In genomic region chr3:138439646-138440045, GRCh38 we compare ENCODE assay signal across 16 cellular contexts. TPM values are rescaled to one million over a fixed set of nuclear protein-coding genes. Genes with fewer than 3 reads are reported as not detected.
DNase-seq lines count a peak whose midpoint lies in the region; ATAC-seq and TF ChIP-seq lines count a peak whose summit lies in the region.
"Had no signal": no experiment of that assay in that cellular context is flagged by ENCODE, and none has a peak within 500 bp of the region (broad histone marks: within the 10 kb centered on the region; RNA-seq: fewer than 3 reads in every experiment).

No MANE protein-coding gene starts in this region.

- DNase-seq in ELF-1 (ENCODE audit: low read depth, low spot score) = peak; percentile 49
- DNase-seq in M059J (ENCODE audit: low read depth) = peak; percentile 87
- peak; percentile 30 for DNase-seq in endodermal cell
- DNase-seq in smooth muscle cell (lab: John Stamatoyannopoulos, UW; ENCODE audit: unreplicated experiment) = no peak
- DNase-seq: CD8-positive, alpha-beta memory T cell; NCI-H1436 treated with DMSO at 0.1 percent for 48 hours; NCI-H2081 treated with DMSO at 0.1 percent for 48 hours; NCI-H446 treated with DMSO at 0.1 percent for 48 hours; SHP77; SW 1271 had no signal

- H3K27me3 ChIP-seq in endodermal cell (ENCODE audit: control insufficient read depth, insufficient read depth, low read length, poor library complexity, severe bottlenecking) (peaks cover 26% of the 10 kb centered on the region), smooth muscle cell (ENCODE audit: low read depth) (peaks cover 21% of the 10 kb centered on the region)

- H3K27ac ChIP-seq in endodermal cell (ENCODE audit: low read depth, low read length) (no peak overlapping the region), smooth muscle cell (ENCODE audit: low read depth) (no peak overlapping the region)
- H3K27ac ChIP-seq: BLaER1 had no signal

- no peaks in the 10 kb centered on the region for H3K79me2 ChIP-seq in smooth muscle cell (ENCODE audit: low read depth)

- no peaks in the 10 kb centered on the region for H3K9me3 Mint-ChIP-seq in endodermal cell
- no peaks in the 10 kb centered on the region for H3K9me3 Mint-ChIP-seq in stimulated activated memory B cell treated with anti-CD40 and anti-IgM and Interleukin-4, amounts not matched to agents 10 μg/mL and 1 μg/mL and 100 μg/mL, for 72 hours
- H3K9me3 Mint-ChIP-seq: CD8-positive, alpha-beta memory T cell; IgD-negative memory B cell had no signal

- H3K4me3 ChIP-seq in endodermal cell (ENCODE audit: low read length) (no peak overlapping the region), smooth muscle cell (no peak overlapping the region)
- H3K4me3 ChIP-seq: BLaER1 had no signal

- ATAC-seq in GM19023 (IDR thresholded peaks at IDR 0.05; ENCODE audit: unreplicated experiment) (no peak), GM21619 (IDR thresholded peaks at IDR 0.05; ENCODE audit: unreplicated experiment) (no peak)
- no peak for ATAC-seq in stimulated activated memory B cell treated with anti-CD40 and anti-IgM and Interleukin-4, amounts not matched to agents 10 μg/mL and 1 μg/mL and 100 μg/mL, for 72 hours
- ATAC-seq: Panc1 had no signal

- H3K4me1 ChIP-seq in endodermal cell (ENCODE audit: control insufficient read depth, insufficient read depth, low read length) (peaks cover 7% of the 10 kb centered on the region), smooth muscle cell (ENCODE audit: low read depth) (peaks cover 14% of the 10 kb centered on the region)
- H3K4me1 ChIP-seq: BLaER1 had no signal

- H2AFZ ChIP-seq in smooth muscle cell (ENCODE audit: low read depth) = no peak overlapping the region

- H3K4me3 Mint-ChIP-seq in endodermal cell = no peak overlapping the region
- no peak overlapping the region for H3K4me3 Mint-ChIP-seq in stimulated activated memory B cell treated with anti-CD40 and anti-IgM and Interleukin-4, amounts not matched to agents 10 μg/mL and 1 μg/mL and 100 μg/mL, for 72 hours
- H3K4me3 Mint-ChIP-seq: CD8-positive, alpha-beta memory T cell; IgD-negative memory B cell had no signal

- H3K9me3 ChIP-seq in endodermal cell (ENCODE audit: control insufficient read depth, low read length) (no peaks in the 10 kb centered on the region), smooth muscle cell (replicated peaks; ENCODE audit: low read depth) (no peaks in the 10 kb centered on the region)

- peaks cover 23% of the 10 kb centered on the region for H3K27me3 Mint-ChIP-seq in endodermal cell (ENCODE audit: insufficient read depth)
- H3K27me3 Mint-ChIP-seq in stimulated activated memory B cell treated with anti-CD40 and anti-IgM and Interleukin-4, amounts not matched to agents 10 μg/mL and 1 μg/mL and 100 μg/mL, for 72 hours = peaks cover 58% of the 10 kb centered on the region

- H3K4me1 Mint-ChIP-seq in endodermal cell = peaks cover 41% of the 10 kb centered on the region
- no peaks in the 10 kb centered on the region for H3K4me1 Mint-ChIP-seq in stimulated activated memory B cell treated with anti-CD40 and anti-IgM and Interleukin-4, amounts not matched to agents 10 μg/mL and 1 μg/mL and 100 μg/mL, for 72 hours

- H3F3A ChIP-seq in smooth muscle cell (ENCODE audit: low read depth) = peaks cover 7% of the 10 kb centered on the region

- TF ChIP-seq CTCF in endodermal cell (conservative IDR thresholded peaks at IDR 0.05) (no peak), smooth muscle cell (IDR thresholded peaks at IDR 0.05; ENCODE audit: borderline replicate concordance, insufficient read depth, poor library complexity, severe bottlenecking) (no peak)

- H3K27ac Mint-ChIP-seq in endodermal cell = no peak overlapping the region
- no peak overlapping the region for H3K27ac Mint-ChIP-seq in stimulated activated memory B cell treated with anti-CD40 and anti-IgM and Interleukin-4, amounts not matched to agents 10 μg/mL and 1 μg/mL and 100 μg/mL, for 72 hours
- H3K27ac Mint-ChIP-seq: CD8-positive, alpha-beta memory T cell; IgD-negative memory B cell had no signal

- H3K36me3 Mint-ChIP-seq in endodermal cell (ENCODE audit: low read depth) = no peaks in the 10 kb centered on the region
- no peaks in the 10 kb centered on the region for H3K36me3 Mint-ChIP-seq in stimulated activated memory B cell treated with anti-CD40 and anti-IgM and Interleukin-4, amounts not matched to agents 10 μg/mL and 1 μg/mL and 100 μg/mL, for 72 hours
- H3K36me3 Mint-ChIP-seq: CD8-positive, alpha-beta memory T cell; IgD-negative memory B cell had no signal

- no peaks in the 10 kb centered on the region for H4K20me1 ChIP-seq in smooth muscle cell (ENCODE audit: low read depth)
- H4K20me1 ChIP-seq: BLaER1 had no signal

- H3K36me3 ChIP-seq in endodermal cell (ENCODE audit: control insufficient read depth, insufficient read depth, low read length) = no peaks in the 10 kb centered on the region
- no peaks in the 10 kb centered on the region for H3K36me3 ChIP-seq in smooth muscle cell (ENCODE audit: low read depth)
- H3K36me3 ChIP-seq: BLaER1 had no signal

- H3K4me2 ChIP-seq in smooth muscle cell = peak overlapping the region; percentile 34
- H3K4me2 ChIP-seq: BLaER1 had no signal

- no peak overlapping the region for H3K9ac ChIP-seq in endodermal cell (ENCODE audit: extremely low read depth, low read length, poor library complexity, severe bottlenecking)
- no peak overlapping the region for H3K9ac ChIP-seq in smooth muscle cell (ENCODE audit: low read depth)
- H3K9ac ChIP-seq: BLaER1 had no signal

- WGBS in endodermal cell (ENCODE audit: insufficient coverage in 1 of 2, insufficient read length in 1 of 2), 2 experiments = 81 to 88% methylated on average over 1 to 4 of the region's 4 CpGs
- 66% methylated on average over 4 of the region's 4 CpGs for WGBS in smooth muscle cell (ENCODE audit: low lambda C conversion rate)

RNA-seq across cellular contexts. Expression of gene ESYT3, which starts 5.2 kb away (rescaled TPM):
- 0.15 and 0.52 TPM in 2 replicates for total RNA-seq in M059J (2014; rRNA removed; shearing (Covaris generic))
- 10 to 100 TPM in 1 of 2 donors, 1 to 10 TPM in 1; 7.7 to 10.2 TPM for total RNA-seq in endodermal cell
- 1.5 TPM for polyA plus RNA-seq in endodermal cell (2013, experiment 1 of 2)
- 0.70 TPM for polyA plus RNA-seq in endodermal cell (2013, experiment 2 of 2)
- total RNA-seq in smooth muscle cell = 3.4 and 5.5 TPM in 2 replicates
- 1.2 and 3.1 TPM in 2 replicates for polyA plus RNA-seq in smooth muscle cell
- polyA plus RNA-seq: CD8-positive, alpha-beta memory T cell had no signal
